8 cellular contexts compared by ENCODE assay signal in the genomic region with DNA sequence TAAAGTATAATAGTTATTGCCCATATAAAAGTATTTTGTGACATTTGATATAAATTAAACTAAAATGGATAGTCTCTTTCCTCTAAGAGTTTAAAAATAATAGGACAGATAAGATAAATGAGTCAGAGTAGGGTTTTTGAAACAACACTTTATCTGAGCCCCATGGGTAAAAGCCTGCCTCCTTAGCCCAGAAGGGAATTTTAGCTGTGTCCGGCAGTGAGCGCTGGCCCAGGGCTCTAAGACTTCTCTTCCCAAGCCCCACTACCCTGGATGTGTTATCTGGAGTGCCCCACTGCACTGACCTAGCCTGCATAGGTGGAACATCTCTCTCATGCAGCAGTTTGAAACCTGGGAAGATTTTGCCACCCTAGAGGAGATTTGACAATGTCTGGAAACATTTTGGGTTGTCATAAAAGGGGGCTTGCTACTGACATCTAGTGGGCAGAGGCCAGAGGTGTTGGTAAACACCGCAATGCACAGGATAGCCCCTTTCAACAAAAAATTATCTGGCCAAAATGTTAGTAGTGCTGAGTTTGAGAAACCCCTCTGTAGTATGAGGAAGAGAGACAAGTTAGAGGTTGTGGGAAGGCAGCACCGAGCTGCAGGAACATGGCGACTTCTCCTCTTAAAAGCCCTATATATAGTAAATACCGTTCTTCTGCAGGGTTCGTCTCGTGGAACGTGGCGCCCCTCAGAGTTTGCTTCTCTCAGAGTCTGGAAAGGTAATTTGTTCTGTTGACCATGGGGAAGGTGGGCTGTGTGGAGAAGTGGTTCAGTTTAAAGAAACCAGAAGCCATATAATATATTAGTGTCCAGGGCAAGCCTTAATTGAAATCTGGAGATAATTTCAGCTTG. TPM values are rescaled to one million over a fixed set of nuclear protein-coding genes. Genes with fewer than 3 reads are reported as not detected.
DNase-seq lines count a peak whose midpoint lies in the region; ATAC-seq and TF ChIP-seq lines count a peak whose summit lies in the region.

No MANE protein-coding gene starts in this region.

- H3K4me3 ChIP-seq in GM12864 (ENCODE audit: low read depth, low read length) (no peak overlapping the region), OCI-LY7 (ENCODE audit: low read depth, low read length, poor library complexity, severe bottlenecking) (no peak overlapping the region), mesendoderm (ENCODE audit: low read length) (no peak overlapping the region)

- no peaks in the 10 kb centered on the region for H3K9me3 Mint-ChIP-seq in activated CD8-positive, alpha-beta memory T cell treated with anti-CD3 and anti-CD28 coated beads, Interleukin-2, amount 10 ng/mL, durations not matched to agents 7 days and 5 days (ENCODE audit: low read depth)

- TF ChIP-seq CTCF in AG09319 (IDR thresholded peaks at IDR 0.05; ENCODE audit: low read depth, low read length) (peak; percentile 64), GM12864 (IDR thresholded peaks at IDR 0.05; ENCODE audit: low read depth, low read length, missing control alignments) (peak; percentile 70), OCI-LY7 (conservative IDR thresholded peaks at IDR 0.05; ENCODE audit: low read length) (peak; percentile 94)

- no CpG with 5 or more reads among the region's 10 CpGs for WGBS in mesendoderm (ENCODE audit: extremely low coverage, insufficient coverage, low lambda C conversion rate)

- POLR2A ChIA-PET in OCI-LY7 (lab: Charles Lee) = interaction anchor here (0.6 kb wide), 1 partner anchor 221 kb away, joined by 3 read pairs; no protein-coding TSS in a partner anchor

- H3K79me1 ChIP-seq in mesendoderm (ENCODE audit: low read length) = no peaks in the 10 kb centered on the region

- H3K4me3 Mint-ChIP-seq in activated CD8-positive, alpha-beta memory T cell treated with anti-CD3 and anti-CD28 coated beads, Interleukin-2, amount 10 ng/mL, durations not matched to agents 7 days and 5 days = no peak overlapping the region

- intact Hi-C loops in OCI-LY7 (cut with micrococcal nuclease; ENCODE audit: unreplicated experiment) = loop anchor here (1.0 kb wide), 1 partner anchor 230 kb away; a partner anchor contains a TSS

- no peaks in the 10 kb centered on the region for H4K20me1 ChIP-seq in OCI-LY7 (ENCODE audit: insufficient read depth, low read length)

- H3K4ac ChIP-seq in mesendoderm (ENCODE audit: low read depth, low read length) = no peak overlapping the region

- CTCF ChIA-PET in OCI-LY7 (lab: Charles Lee; ENCODE audit: unreplicated experiment) = no interaction called here
- CTCF ChIA-PET in activated CD8-positive, alpha-beta memory T cell treated with anti-CD3 and anti-CD28 coated beads, Interleukin-2, amount 10 ng/mL, durations not matched to agents 7 days and 5 days (lab: Charles Lee) = interaction anchor here (0.6 to 1.1 kb wide), 4 partner anchors 14 to 231 kb away, joined by 3 read pairs; no protein-coding TSS in a partner anchor

- no peak overlapping the region for H4K8ac ChIP-seq in mesendoderm (ENCODE audit: low read depth, low read length)

- no peaks in the 10 kb centered on the region for H3K27me3 ChIP-seq in mesendoderm (ENCODE audit: insufficient read depth, low read length, poor library complexity)

- no peak overlapping the region for H2BK120ac ChIP-seq in mesendoderm (ENCODE audit: low read depth, low read length)

- H2AK5ac ChIP-seq in mesendoderm (ENCODE audit: low read length) = no peak overlapping the region

- DNase-seq in AG09319 (ENCODE audit: extremely low read depth, low read depth) (no peak), GM12864 (ENCODE audit: low read depth) (no peak), OCI-LY7 (ENCODE audit: low spot score) (peak; percentile 64), dermis microvascular lymphatic vessel endothelial cell (ENCODE audit: low read depth in 2 of 2) (peak; percentile 18 to 45), mesendoderm (peak; percentile 63)
- no peak for DNase-seq in activated CD8-positive, alpha-beta memory T cell treated with anti-CD3 and anti-CD28 coated beads, Interleukin-2, amount 10 ng/mL, durations not matched to agents 7 days and 5 days

- no peaks in the 10 kb centered on the region for H3K9me2 ChIP-seq in OCI-LY7 (ENCODE audit: insufficient read depth, low read length)

- H3K4me1 ChIP-seq in OCI-LY7 (ENCODE audit: insufficient read depth, low read length, poor library complexity, severe bottlenecking) = no peaks in the 10 kb centered on the region
- no peaks in the 10 kb centered on the region for H3K4me1 ChIP-seq in mesendoderm (ENCODE audit: control insufficient read depth, low read depth, low read length)

- no peak overlapping the region for H3K27ac Mint-ChIP-seq in activated CD8-positive, alpha-beta memory T cell treated with anti-CD3 and anti-CD28 coated beads, Interleukin-2, amount 10 ng/mL, durations not matched to agents 7 days and 5 days

- H3K56ac ChIP-seq in mesendoderm (ENCODE audit: low read length) = no peak overlapping the region

- H4K5ac ChIP-seq in mesendoderm (ENCODE audit: low read length) = no peak overlapping the region

- no peak overlapping the region for H3K9ac ChIP-seq in mesendoderm (ENCODE audit: low read length)

- H3K4me1 Mint-ChIP-seq in activated CD8-positive, alpha-beta memory T cell treated with anti-CD3 and anti-CD28 coated beads, Interleukin-2, amount 10 ng/mL, durations not matched to agents 7 days and 5 days = no peaks in the 10 kb centered on the region

- H3K36me3 ChIP-seq in OCI-LY7 (ENCODE audit: insufficient read depth, low read length) (peaks cover 42% of the 10 kb centered on the region), mesendoderm (ENCODE audit: control insufficient read depth, insufficient read depth, low read length) (no peaks in the 10 kb centered on the region)

- no peaks in the 10 kb centered on the region for H3K9me3 ChIP-seq in OCI-LY7 (ENCODE audit: low read length)

- no peak overlapping the region for H2BK15ac ChIP-seq in mesendoderm (replicated peaks; ENCODE audit: low read depth)

- no peak overlapping the region for H2AFZ ChIP-seq in OCI-LY7 (ENCODE audit: low read length)

- H3K79me2 ChIP-seq in OCI-LY7 (ENCODE audit: insufficient read depth, low read depth, low read length) (no peaks in the 10 kb centered on the region), mesendoderm (ENCODE audit: control insufficient read depth, insufficient read depth, low read length) (no peaks in the 10 kb centered on the region)

- BruUV-seq in OCI-LY7 (replicated peaks; lab: Mats Ljungman, UMichigan) = no TSS peak

- H3K4me2 ChIP-seq in OCI-LY7 (ENCODE audit: low read length) (no peak overlapping the region), mesendoderm (ENCODE audit: low read length) (no peak overlapping the region)

- no peaks in the 10 kb centered on the region for H3K27me3 Mint-ChIP-seq in activated CD8-positive, alpha-beta memory T cell treated with anti-CD3 and anti-CD28 coated beads, Interleukin-2, amount 10 ng/mL, durations not matched to agents 7 days and 5 days

- H3K18ac ChIP-seq in mesendoderm (ENCODE audit: low read length) = no peak overlapping the region

- peaks cover 12% of the 10 kb centered on the region for H3K36me3 Mint-ChIP-seq in activated CD8-positive, alpha-beta memory T cell treated with anti-CD3 and anti-CD28 coated beads, Interleukin-2, amount 10 ng/mL, durations not matched to agents 7 days and 5 days

- H3K23ac ChIP-seq in mesendoderm (ENCODE audit: low read length) = no peak overlapping the region

- no peak for ATAC-seq in activated CD8-positive, alpha-beta memory T cell treated with anti-CD3 and anti-CD28 coated beads, Interleukin-2, amount 10 ng/mL, durations not matched to agents 7 days and 5 days
- ATAC-seq in GM19351 (IDR thresholded peaks at IDR 0.05; ENCODE audit: unreplicated experiment) (no peak), HG02623 (IDR thresholded peaks at IDR 0.05; ENCODE audit: unreplicated experiment) (no peak)

- H2BK5ac ChIP-seq in mesendoderm (ENCODE audit: low read length) = no peak overlapping the region

- no peak overlapping the region for H3K27ac ChIP-seq in OCI-LY7 (ENCODE audit: low read depth, low read length, poor library complexity, severe bottlenecking)
- H3K27ac ChIP-seq in mesendoderm (ENCODE audit: low read depth, low read length) = no peak overlapping the region

RNA-seq across cellular contexts. Expression of a gene that starts 29.3 kb away (rescaled TPM):
- 47.4 and 83.3 TPM in 2 replicates for total RNA-seq in OCI-LY7 (2014; rRNA removed; shearing (Covaris generic))
- total RNA-seq in OCI-LY7 (2022) = 54.7 and 55.7 TPM in 2 replicates
- 18.5 and 20.1 TPM in 2 replicates for total RNA-seq in dermis microvascular lymphatic vessel endothelial cell
- 36.5 TPM for polyA plus RNA-seq in mesendoderm (2013, experiment 1 of 2)
- polyA plus RNA-seq in mesendoderm (2013, experiment 2 of 2) = 38.3 TPM
- 10 to 100 TPM; 29.4 to 44.0 TPM for total RNA-seq in activated CD8-positive, alpha-beta memory T cell treated with anti-CD3 and anti-CD28 coated beads, Interleukin-2, amount 10 ng/mL, durations not matched to agents 7 days and 5 days

Comparison
In these comparisons a context has a peak if more than half of its experiments do, and no peak if none do; other contexts are left out.
1. DNase-seq: peak in OCI-LY7 (single experiment), dermis microvascular lymphatic vessel endothelial cell (2 of 2) and mesendoderm (single experiment); none in AG09319 (single experiment), GM12864 (single experiment) and activated CD8-positive, alpha-beta memory T cell treated with anti-CD3 and anti-CD28 coated beads, Interleukin-2, amount 10 ng/mL, durations not matched to agents 7 days and 5 days (single experiment).
2. Peak in every context shown above with its lines, with median percentiles within 50 percentile points of each other: CTCF ChIP-seq.